In genomic region chr2:208062113-208062512, GRCh38 we compare ENCODE assay signal across 8 cellular contexts. TPM values are rescaled to one million over a fixed set of nuclear protein-coding genes. Genes with fewer than 3 reads are reported as not detected.
DNase-seq lines count a peak whose midpoint lies in the region; ATAC-seq, FAIRE-seq and TF ChIP-seq lines count a peak whose summit lies in the region.

No MANE protein-coding gene starts in this region.

- DNase-seq in AG04450 (ENCODE audit: low read depth, low spot score) (no peak), RCC 7860 (ENCODE audit: low spot score) (peak; percentile 24), fibroblast of the conjunctiva (ENCODE audit: low read depth) (peak; percentile 18), dedifferentiated amniotic fluid mesenchymal stem cell (ENCODE audit: extremely low spot score) (no peak)
- DNase-seq in activated T-cell treated with anti-CD3 and anti-CD28 coated beads, Interleukin-2, amount 50 U/mL, for 48 hours: no peak

- ATAC-seq in HG03097 (IDR thresholded peaks at IDR 0.05; ENCODE audit: low FRiP score, unreplicated experiment) (no peak), GM21390 (IDR thresholded peaks at IDR 0.05; ENCODE audit: unreplicated experiment) (no peak)

- H3K27ac ChIP-seq in AG04450 (ENCODE audit: low read depth, low read length): no peak overlapping the region

- TF ChIP-seq CTCF in AG04450 (IDR thresholded peaks at IDR 0.05; ENCODE audit: low read depth, low read length): peak; percentile 48
- peak; percentile 53 for TF ChIP-seq CTCF in GM12873 (IDR thresholded peaks at IDR 0.05; ENCODE audit: insufficient read depth, low read depth, low read length, missing control alignments)

- CTCF ChIA-PET in AG04450 (lab: Charles Lee): interaction anchor here (5.4 to 15.9 kb wide), 2 partner anchors 22 to 316 kb away, joined by 23 to 332 read pairs; no protein-coding TSS in a partner anchor

- H3K4me3 ChIP-seq in AG04450 (ENCODE audit: low read depth, low read length): no peak overlapping the region

- POLR2A ChIA-PET in AG04450 (lab: Yijun Ruan, JAX): no interaction called here

- no peak for FAIRE-seq in RCC 7860 (lab: Jason Lieb, UNC)

- H3K27me3 ChIP-seq in AG04450 (ENCODE audit: control insufficient read depth, insufficient read depth, low read length): no peaks in the 10 kb centered on the region

- H3K9me3 ChIP-seq in AG04450 (ENCODE audit: control insufficient read depth, insufficient read depth, low read length): no peaks in the 10 kb centered on the region; the same call in 1 of the 2 replicates

RNA-seq across cellular contexts. Expression of gene PLEKHM3, which starts 36.8 kb away (rescaled TPM):
- 5.3 and 7.0 TPM in 2 replicates for polyA plus RNA-seq in AG04450 (2011; rRNA removed)
- 22.2 and 24.6 TPM in 2 replicates for polyA minus RNA-seq in AG04450 (2011; rRNA and poly(A)+ RNA removed)

Comparison
In these comparisons a context has a peak if more than half of its experiments do, and no peak if none do; other contexts are left out.
1. DNase-seq: peak in RCC 7860 (single experiment) and fibroblast of the conjunctiva (single experiment); none in AG04450 (single experiment), dedifferentiated amniotic fluid mesenchymal stem cell (single experiment) and activated T-cell treated with anti-CD3 and anti-CD28 coated beads, Interleukin-2, amount 50 U/mL, for 48 hours (0 of 2).